16 cellular contexts compared by ENCODE assay signal in the genomic region with DNA sequence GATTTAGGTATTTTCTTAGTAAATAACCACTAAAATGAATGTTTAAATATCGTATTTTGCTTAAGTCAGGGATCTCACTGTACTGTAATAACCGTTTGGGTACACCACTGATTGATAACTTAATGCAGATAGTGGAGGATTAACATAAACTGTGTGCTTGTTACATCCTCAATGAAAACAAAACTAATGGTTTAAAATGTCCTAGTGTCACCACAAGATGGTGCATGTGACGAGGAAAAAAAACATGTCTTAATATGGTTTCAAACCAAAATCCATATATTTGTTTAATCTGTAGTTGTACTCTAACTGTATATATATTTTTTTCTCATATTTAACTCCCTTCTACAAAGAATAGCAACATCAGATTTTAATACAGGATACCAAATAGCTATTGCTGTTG. TPM values are rescaled to one million over a fixed set of nuclear protein-coding genes. Genes with fewer than 3 reads are reported as not detected.
DNase-seq lines count a peak whose midpoint lies in the region; ATAC-seq and TF ChIP-seq lines count a peak whose summit lies in the region.
"Had no signal": no experiment of that assay in that cellular context is flagged by ENCODE, and none has a peak within 500 bp of the region (broad histone marks: within the 10 kb centered on the region; RNA-seq: fewer than 3 reads in every experiment).

No MANE protein-coding gene starts in this region.

- H3K9ac ChIP-seq in smooth muscle cell (ENCODE audit: low read depth) = no peak overlapping the region

- H3K9me3 ChIP-seq in smooth muscle cell (replicated peaks; ENCODE audit: low read depth) = no peaks in the 10 kb centered on the region
- H3K9me3 ChIP-seq: gastrocnemius medialis had no signal

- no peaks in the 10 kb centered on the region for H3K4me1 Mint-ChIP-seq in osteocyte (ENCODE audit: unreplicated experiment)
- no peaks in the 10 kb centered on the region for H3K4me1 Mint-ChIP-seq in activated T-helper 17 cell treated with anti-CD3 and anti-CD28 coated beads, Interleukin-2, amount 50 U/mL, for 72 hours

- TF ChIP-seq CTCF in osteocyte (IDR thresholded peaks at IDR 0.05) (peak; percentile 30), smooth muscle cell (IDR thresholded peaks at IDR 0.05; ENCODE audit: borderline replicate concordance, insufficient read depth, poor library complexity, severe bottlenecking) (no peak)

- 48% methylated on average over 3 of the region's 3 CpGs for WGBS in smooth muscle cell (ENCODE audit: low lambda C conversion rate)

- H3K27ac Mint-ChIP-seq in osteocyte (ENCODE audit: unreplicated experiment) = no peak overlapping the region
- H3K27ac Mint-ChIP-seq in activated T-helper 17 cell treated with anti-CD3 and anti-CD28 coated beads, Interleukin-2, amount 50 U/mL, for 72 hours = no peak overlapping the region
- H3K27ac Mint-ChIP-seq: CD4-positive, alpha-beta T cell; stimulated activated naive CD8-positive, alpha-beta T cell treated with anti-CD3 and anti-CD28 coated beads, Interleukin-15, Interleukin-2, amounts not matched to agents 100 ng/mL and 50 ng/mL, for 24 hours had no signal

- no peaks in the 10 kb centered on the region for H3K79me2 ChIP-seq in smooth muscle cell (ENCODE audit: low read depth)

- no peak overlapping the region for H2AFZ ChIP-seq in smooth muscle cell (ENCODE audit: low read depth)

- no peaks in the 10 kb centered on the region for H4K20me1 ChIP-seq in smooth muscle cell (ENCODE audit: low read depth)

- H3K4me3 ChIP-seq in smooth muscle cell = no peak overlapping the region
- H3K4me3 ChIP-seq: gastrocnemius medialis had no signal

- H3K36me3 ChIP-seq in smooth muscle cell (ENCODE audit: low read depth) = peaks cover 6% of the 10 kb centered on the region

- H3F3A ChIP-seq in smooth muscle cell (ENCODE audit: low read depth) = no peaks in the 10 kb centered on the region

- H3K36me3 Mint-ChIP-seq in osteocyte (ENCODE audit: unreplicated experiment) = peaks cover 21% of the 10 kb centered on the region
- peaks cover 80% of the 10 kb centered on the region for H3K36me3 Mint-ChIP-seq in activated T-helper 17 cell treated with anti-CD3 and anti-CD28 coated beads, Interleukin-2, amount 50 U/mL, for 72 hours (ENCODE audit: low read depth)
- H3K36me3 Mint-ChIP-seq: naive B cell had no signal

- no peak overlapping the region for H3K4me2 ChIP-seq in smooth muscle cell

- H3K4me3 Mint-ChIP-seq in osteocyte (ENCODE audit: unreplicated experiment) = no peak overlapping the region
- H3K4me3 Mint-ChIP-seq in activated T-helper 17 cell treated with anti-CD3 and anti-CD28 coated beads, Interleukin-2, amount 50 U/mL, for 72 hours = no peak overlapping the region
- H3K4me3 Mint-ChIP-seq: CD4-positive, alpha-beta T cell; naive B cell; stimulated activated naive CD8-positive, alpha-beta T cell treated with anti-CD3 and anti-CD28 coated beads, Interleukin-15, Interleukin-2, amounts not matched to agents 100 ng/mL and 50 ng/mL, for 24 hours had no signal

- ATAC-seq in activated T-helper 17 cell treated with anti-CD3 and anti-CD28 coated beads, Interleukin-2, amount 50 U/mL, for 72 hours (replicated peaks) = no peak
- ATAC-seq: gastrocnemius medialis had no signal

- H3K9me3 Mint-ChIP-seq in osteocyte (ENCODE audit: unreplicated experiment) = no peaks in the 10 kb centered on the region
- no peaks in the 10 kb centered on the region for H3K9me3 Mint-ChIP-seq in activated T-helper 17 cell treated with anti-CD3 and anti-CD28 coated beads, Interleukin-2, amount 50 U/mL, for 72 hours
- H3K9me3 Mint-ChIP-seq: CD4-positive, alpha-beta T cell; naive B cell; stimulated activated naive CD8-positive, alpha-beta T cell treated with anti-CD3 and anti-CD28 coated beads, Interleukin-15, Interleukin-2, amounts not matched to agents 100 ng/mL and 50 ng/mL, for 24 hours had no signal

- no peaks in the 10 kb centered on the region for H3K27me3 Mint-ChIP-seq in osteocyte (ENCODE audit: unreplicated experiment)
- H3K27me3 Mint-ChIP-seq in activated T-helper 17 cell treated with anti-CD3 and anti-CD28 coated beads, Interleukin-2, amount 50 U/mL, for 72 hours = no peaks in the 10 kb centered on the region
- H3K27me3 Mint-ChIP-seq: CD4-positive, alpha-beta T cell; naive B cell; stimulated activated naive CD8-positive, alpha-beta T cell treated with anti-CD3 and anti-CD28 coated beads, Interleukin-15, Interleukin-2, amounts not matched to agents 100 ng/mL and 50 ng/mL, for 24 hours had no signal

- no peaks in the 10 kb centered on the region for H3K27me3 ChIP-seq in smooth muscle cell (ENCODE audit: low read depth)
- H3K27me3 ChIP-seq: gastrocnemius medialis had no signal

- no peak overlapping the region for H3K27ac ChIP-seq in smooth muscle cell (ENCODE audit: low read depth)
- H3K27ac ChIP-seq: gastrocnemius medialis had no signal

- no peaks in the 10 kb centered on the region for H3K4me1 ChIP-seq in smooth muscle cell (ENCODE audit: low read depth)
- H3K4me1 ChIP-seq: gastrocnemius medialis had no signal

- peak; percentile 7 for DNase-seq in EH (ENCODE audit: low read depth)
- peak; percentile 26 for DNase-seq in OCI-M1 (lab: John Stamatoyannopoulos, UW)
- DNase-seq in fibroblast of peridontal ligament (ENCODE audit: extremely low read depth) = peak; percentile 45
- no peak for DNase-seq in osteocyte (ENCODE audit: extremely low spot score, unreplicated experiment)
- DNase-seq in SHP77 treated with DMSO at 0.1 percent for 48 hours (lab: John Stamatoyannopoulos, UW) = no peak
- no peak for DNase-seq in smooth muscle cell (lab: John Stamatoyannopoulos, UW; ENCODE audit: unreplicated experiment)
- no peak for DNase-seq in D341Med (ENCODE audit: low spot score)
- DNase-seq: activated CD4-positive, alpha-beta T cell treated with anti-CD3 and anti-CD28 coated beads for 1 hour; activated T-cell treated with anti-CD3 and anti-CD28 coated beads for 4 hours; CD4-positive, alpha-beta T cell; gastrocnemius medialis; naive B cell; NCI-H1930; retina had no signal

RNA-seq across cellular contexts. Expression of gene ARMC10, which starts 19.2 kb away (rescaled TPM):
- total RNA-seq in osteocyte (28.5 and 29.3 TPM in 2 replicates), smooth muscle cell (28.9 and 31.5 TPM in 2 replicates)
- 25.6 and 27.0 TPM in 2 replicates for polyA plus RNA-seq in smooth muscle cell
- 10 to 100 TPM; 32.2 to 41.1 TPM for total RNA-seq in activated T-helper 17 cell treated with anti-CD3 and anti-CD28 coated beads, Interleukin-2, amount 50 U/mL, for 72 hours

RNA-seq across cellular contexts. Expression of gene FBXL13, which starts 19.5 kb away (rescaled TPM):
- total RNA-seq in osteocyte = 0.83 and 0.97 TPM in 2 replicates
- total RNA-seq in smooth muscle cell = 7.0 and 12.1 TPM in 2 replicates
- 1.6 and 2.6 TPM in 2 replicates for polyA plus RNA-seq in smooth muscle cell
- 1 to 10 TPM in 1 of 2 donors, under 1 TPM in 1; 0.45 to 1.1 TPM for total RNA-seq in activated T-helper 17 cell treated with anti-CD3 and anti-CD28 coated beads, Interleukin-2, amount 50 U/mL, for 72 hours

RNA-seq across cellular contexts. Expression of gene NAPEPLD, which starts 54.8 kb away (rescaled TPM):
- total RNA-seq in osteocyte (11.6 and 12.9 TPM in 2 replicates), smooth muscle cell (5.6 and 6.2 TPM in 2 replicates)
- 4.1 and 5.2 TPM in 2 replicates for polyA plus RNA-seq in smooth muscle cell
- total RNA-seq in activated T-helper 17 cell treated with anti-CD3 and anti-CD28 coated beads, Interleukin-2, amount 50 U/mL, for 72 hours = 10 to 100 TPM in 1 of 2 donors, 1 to 10 TPM in 1; 9.4 to 11.0 TPM

Comparison
In these comparisons a context has a peak if more than half of its experiments do, and no peak if none do; other contexts are left out.
1. DNase-seq: peak in EH (single experiment), OCI-M1 (single experiment) and fibroblast of peridontal ligament (single experiment); none in osteocyte (single experiment), SHP77 treated with DMSO at 0.1 percent for 48 hours (single experiment), smooth muscle cell (single experiment) and D341Med (single experiment).